In the genomic region with DNA sequence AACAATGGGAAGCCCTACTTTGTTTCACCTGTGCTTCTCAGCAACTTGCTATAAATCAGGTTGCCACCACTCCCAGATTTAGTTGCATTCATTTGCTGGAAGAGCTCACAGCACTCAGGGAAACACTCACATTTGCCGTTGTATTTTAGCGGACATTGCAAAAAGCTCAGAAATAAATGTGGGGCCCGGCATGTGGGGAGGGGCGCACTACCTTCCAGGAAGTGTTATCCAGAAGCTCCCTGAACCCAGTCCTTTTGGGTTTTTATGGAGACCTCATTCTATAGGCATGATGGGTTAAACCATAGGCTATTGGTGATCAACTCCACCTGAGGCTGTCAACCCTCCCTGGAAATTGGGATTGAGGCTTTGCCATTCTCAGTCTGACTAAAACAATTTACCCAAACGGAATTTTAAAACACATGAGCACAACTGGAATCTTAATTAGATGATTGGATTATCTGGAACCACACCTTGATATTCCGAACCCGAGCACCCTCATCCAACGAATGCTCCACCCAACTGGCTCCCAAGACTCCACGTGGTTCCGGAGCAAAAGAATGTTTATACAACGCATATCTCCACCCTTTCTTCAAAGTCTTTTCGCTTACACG, we compare ENCODE assay signal across 8 cellular contexts.
A peak's percentile ranks its signal among the peaks of the same experiment; 100 is the strongest.
DNase-seq lines count a peak whose midpoint lies in the region; ATAC-seq, FAIRE-seq and TF ChIP-seq lines count a peak whose summit lies in the region.
"Not testable (repeated sequence)": the region's sequence is repeated elsewhere in the genome, so short reads cannot be mapped to it uniquely, and the experiment has no call there.

No MANE protein-coding gene starts in this region.

- H3K4me1 Mint-ChIP-seq in neural crest cell, result not testable (repeated sequence)

- not testable (repeated sequence) for BruUV-seq in PC-9 (replicated peaks; lab: Mats Ljungman, UMichigan)

- not testable (repeated sequence) for H4K8ac ChIP-seq in H1 (ENCODE audit: extremely low read depth, insufficient read depth, low read length)

- not testable (repeated sequence) for H3K4me3 ChIP-seq in PC-9; H1 (ENCODE audit: extremely low read depth in 1 of 4, insufficient read depth in 2 of 4, low read depth in 3 of 4, low read length in 4 of 4); upper lobe of right lung

- H2BK15ac ChIP-seq in H1 (ENCODE audit: low read length), result not testable (repeated sequence)

- WGBS in H1 (ENCODE audit: extremely low coverage in 1 of 2, insufficient coverage in 1 of 2, insufficient read length in 1 of 2, insufficient replicate concordance in 2 of 2, low coverage in 1 of 2, low lambda C conversion rate in 2 of 2, missing lambda C conversion rate in 1 of 2), 2 experiments, result 84% methylated on average over 13 of the region's 13 CpGs; no CpG with 5 or more reads in 1 of the 2 experiments

- not testable (repeated sequence) for H3K23me2 ChIP-seq in H1 (ENCODE audit: low read depth, low read length)

- H2BK5ac ChIP-seq in H1 (ENCODE audit: low read depth, low read length), result not testable (repeated sequence)

- TF ChIP-seq CTCF in GM13976 (IDR thresholded peaks at IDR 0.05; ENCODE audit: borderline replicate concordance, control extremely low read depth, extremely low read depth, insufficient read depth, missing control alignments); H1 (IDR thresholded peaks at IDR 0.05; ENCODE audit: control extremely low read depth in 1 of 3, insufficient read depth in 1 of 3, low read depth in 1 of 3, low read length in 3 of 3); neural crest cell (conservative IDR thresholded peaks at IDR 0.05); upper lobe of right lung (IDR thresholded peaks at IDR 0.05): not testable (repeated sequence)
- TF ChIP-seq CTCF in PC-9 (conservative IDR thresholded peaks at IDR 0.05), result 0 out of 2 replicates have a peak, but pooled peaks have one; percentile 8

- not testable (repeated sequence) for H3K23ac ChIP-seq in H1 (ENCODE audit: insufficient read length)

- not testable (repeated sequence) for H3K4me3 Mint-ChIP-seq in neural crest cell

- H3K4me1 ChIP-seq in PC-9 (replicated peaks; ENCODE audit: insufficient read depth); H1 (replicated peaks in 1 of 4; ENCODE audit: control insufficient read depth in 3 of 4, insufficient read depth in 4 of 4, low read length in 3 of 4); upper lobe of right lung: not testable (repeated sequence)

- H2BK20ac ChIP-seq in H1 (ENCODE audit: low read length), result not testable (repeated sequence)

- H3K36me3 ChIP-seq in PC-9 (ENCODE audit: low read depth); H1 (ENCODE audit: control insufficient read depth in 2 of 4, insufficient read depth in 4 of 4, low read length in 3 of 4); upper lobe of right lung: not testable (repeated sequence)

- not testable (repeated sequence) for H3K79me2 ChIP-seq in PC-9 (ENCODE audit: low read depth); H1 (ENCODE audit: control insufficient read depth in 1 of 2, insufficient read depth in 2 of 2, low read length in 2 of 2)

- in situ Hi-C loops in GM13976 (cut with MboI; ENCODE audit: low sequenced_read_pairs, unreplicated experiment), result not testable (repeated sequence)

- H2AFZ ChIP-seq in PC-9; H1 (ENCODE audit: low read length): not testable (repeated sequence)

- not testable (repeated sequence) for H3K9ac ChIP-seq in H1 (replicated peaks in 1 of 4; ENCODE audit: extremely low read depth in 1 of 4, low read depth in 3 of 4, low read length in 3 of 4)

- not testable (repeated sequence) for ATAC-seq in upper lobe of right lung

- not testable (repeated sequence) for H3K79me1 ChIP-seq in H1 (ENCODE audit: low read depth, low read length)

- not testable (repeated sequence) for H3K56ac ChIP-seq in H1 (replicated peaks; ENCODE audit: insufficient read length, low read depth, low read length)

- peaks cover 15% of the 10 kb centered on the region; the same call in 1 of the 2 replicates for H3K27me3 ChIP-seq in PC-9 (ENCODE audit: insufficient read depth, low read depth)
- H3K27me3 ChIP-seq in H1 (replicated peaks in 1 of 4; ENCODE audit: control insufficient read depth in 3 of 4, extremely low read depth in 1 of 4, insufficient read depth in 3 of 4, low read length in 3 of 4); upper lobe of right lung: not testable (repeated sequence)

- not testable (repeated sequence) for H4K5ac ChIP-seq in H1 (ENCODE audit: insufficient read length, low read depth, low read length)

- not testable (repeated sequence) for H3K27me3 Mint-ChIP-seq in neural crest cell (ENCODE audit: low read depth)

- not testable (repeated sequence) for H2BK120ac ChIP-seq in H1 (replicated peaks; ENCODE audit: low read depth, low read length)

- not testable (repeated sequence) for H3K9me2 ChIP-seq in PC-9 (ENCODE audit: insufficient read depth)

- DNase-seq in AG08396 (ENCODE audit: low spot score), result peak; percentile 6
- DNase-seq in GM13976 (ENCODE audit: low spot score), result peak; percentile 34
- DNase-seq in PC-9, result not testable (repeated sequence)
- peak; percentile 63 for DNase-seq in activated effector memory CD4-positive, alpha-beta T cell treated with anti-CD3 and anti-CD28 coated beads, Interleukin-2, amount 50 U/mL, for 16 hours
- peak in 1 of 2 experiments; percentile 45 for DNase-seq in H1 (ENCODE audit: low read depth in 1 of 2, low spot score in 2 of 2)
- DNase-seq in iPS-NIHi7 (ENCODE audit: extremely low spot score), result peak; percentile 8
- DNase-seq in neural crest cell (ENCODE audit: low read depth, low spot score), result peak; percentile 18
- DNase-seq in upper lobe of right lung, result peak; percentile 67

- POLR2A ChIA-PET in PC-9 (lab: Charles Lee; ENCODE audit: unreplicated experiment); H1 (lab: Charles Lee; ENCODE audit: partially characterized antibody): not testable (repeated sequence)

- not testable (repeated sequence) for FAIRE-seq in H1 (lab: Jason Lieb, UNC)

- peaks cover 50% of the 10 kb centered on the region for H3K9me3 Mint-ChIP-seq in neural crest cell

- not testable (repeated sequence) for H3F3A ChIP-seq in PC-9 (ENCODE audit: insufficient read depth, low read depth)

- H3K14ac ChIP-seq in H1 (ENCODE audit: insufficient read length), result not testable (repeated sequence)

- not testable (repeated sequence) for H2AK5ac ChIP-seq in H1 (ENCODE audit: low read depth, low read length)

- not testable (repeated sequence) for H3K18ac ChIP-seq in H1 (ENCODE audit: extremely low read depth, low read length)

- not testable (repeated sequence) for H4K20me1 ChIP-seq in PC-9 (ENCODE audit: insufficient read depth); H1 (replicated peaks in 1 of 2; ENCODE audit: control insufficient read depth in 1 of 2, insufficient read depth in 2 of 2, low read length in 2 of 2)

- TF ChIP-seq EP300 in H1 (IDR thresholded peaks at IDR 0.05; ENCODE audit: borderline replicate concordance in 1 of 2, low read depth in 2 of 2, low read length in 2 of 2), result not testable (repeated sequence)

- peaks cover 48% of the 10 kb centered on the region for H3K36me3 Mint-ChIP-seq in neural crest cell (ENCODE audit: low read depth)

- CTCF ChIA-PET in PC-9 (lab: Charles Lee); H1 (lab: Charles Lee; ENCODE audit: partially characterized antibody): not testable (repeated sequence)

- not testable (repeated sequence) for H4K91ac ChIP-seq in H1 (replicated peaks; ENCODE audit: insufficient read length, low read length)

- not testable (repeated sequence) for TF ChIP-seq RAD21 in H1 (IDR thresholded peaks at IDR 0.05 in 1 of 2, conservative IDR thresholded peaks at IDR 0.05 in 1 of 2; ENCODE audit: low read depth in 2 of 2, low read length in 2 of 2)

- not testable (repeated sequence) for H3K4ac ChIP-seq in H1 (replicated peaks; ENCODE audit: insufficient read length, low read depth, low read length)

- TF ChIP-seq POLR2A in H1 (IDR thresholded peaks at IDR 0.05; ENCODE audit: control extremely low read depth in 1 of 2, low read depth in 2 of 2, low read length in 2 of 2), result not testable (repeated sequence)

- not testable (repeated sequence) for H3K9me3 ChIP-seq in PC-9 (ENCODE audit: insufficient read depth, low read depth); upper lobe of right lung
- H3K9me3 ChIP-seq in H1 (ENCODE audit: insufficient read depth in 2 of 2, low read depth in 1 of 2, low read length in 1 of 2), result peaks cover 47 to 62% of the 10 kb centered on the region in 2 experiments

- H3K4me2 ChIP-seq in PC-9; H1 (ENCODE audit: insufficient read depth in 1 of 2, low read depth in 2 of 2, low read length in 2 of 2): not testable (repeated sequence)

- intact Hi-C loops in PC-9 (cut with micrococcal nuclease; ENCODE audit: unreplicated experiment); upper lobe of right lung (cut with DNase I): not testable (repeated sequence)

- H3K27ac Mint-ChIP-seq in neural crest cell (ENCODE audit: unreplicated experiment), result not testable (repeated sequence)

- H2BK12ac ChIP-seq in H1 (ENCODE audit: low read depth, low read length), result not testable (repeated sequence)

- not testable (repeated sequence) for H3K27ac ChIP-seq in PC-9; H1 (ENCODE audit: low read depth, low read length); upper lobe of right lung

TF ChIP-seq in H1, 55 proteins besides CTCF, POLR2A, EP300 and RAD21:
- TF ChIP-seq RNF2 (IDR thresholded peaks at IDR 0.05; ENCODE audit: borderline replicate concordance, low read depth, low read length, missing control alignments, poor library complexity, severe bottlenecking), result peak; percentile 47
